12 cellular contexts compared by ENCODE assay signal in the genomic region with DNA sequence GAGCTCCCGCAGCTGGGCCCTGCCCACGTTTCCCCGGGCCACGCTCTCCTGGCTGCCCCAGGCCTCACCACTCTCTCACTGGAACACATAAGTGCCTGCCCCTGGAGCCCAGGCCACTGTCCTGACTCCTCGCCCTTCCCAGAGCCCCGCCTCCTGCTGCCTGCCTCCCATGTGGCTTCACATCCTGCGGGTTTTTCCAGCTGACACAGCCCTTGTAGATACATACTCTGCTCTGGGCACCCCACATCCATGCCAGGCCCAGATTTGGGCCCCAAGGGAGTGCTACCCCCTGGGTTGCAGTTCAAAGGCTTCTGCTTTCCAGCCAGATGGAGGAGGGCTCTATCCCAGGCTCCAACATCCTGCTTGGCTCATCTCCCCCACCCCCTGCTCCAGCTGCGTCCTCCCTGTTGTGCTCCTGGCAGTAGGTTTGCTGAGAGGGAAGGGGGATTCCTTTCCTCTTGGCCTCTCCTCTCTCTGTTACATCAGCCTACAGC.
DNase-seq lines count a peak whose midpoint lies in the region; ATAC-seq and TF ChIP-seq lines count a peak whose summit lies in the region.
"Had no signal": no experiment of that assay in that cellular context is flagged by ENCODE, and none has a peak within 500 bp of the region (broad histone marks: within the 10 kb centered on the region; RNA-seq: fewer than 3 reads in every experiment).

No MANE protein-coding gene starts in this region.

- DNase-seq in A172 (ENCODE audit: low spot score) (peak; percentile 32), MG63 (peak; percentile 78), endothelial cell (ENCODE audit: low spot score) (peak; percentile 45), lung (ENCODE audit: low spot score) (no peak), NCI-H1436 treated with DMSO at 0.1 percent for 48 hours (lab: John Stamatoyannopoulos, UW) (no peak)
- DNase-seq in activated naive CD4-positive, alpha-beta T cell treated with Interleukin-2 at 50 U/mL for 16 hours, result no peak
- DNase-seq: activated CD4-positive, alpha-beta T cell treated with anti-CD3 and anti-CD28 coated beads for 1 hour; activated naive CD8-positive, alpha-beta T cell treated with anti-CD3 and anti-CD28 coated beads, Interleukin-2, amount 10 ng/mL, durations not matched to agents 7 days and 5 days; NCI-H526 had no signal

- no peaks in the 10 kb centered on the region for H3K9me3 Mint-ChIP-seq in endothelial cell (ENCODE audit: unreplicated experiment)
- H3K9me3 Mint-ChIP-seq: activated naive CD8-positive, alpha-beta T cell treated with anti-CD3 and anti-CD28 coated beads, Interleukin-2, amount 10 ng/mL, durations not matched to agents 7 days and 5 days had no signal

- peaks cover 56% of the 10 kb centered on the region for H3K4me1 Mint-ChIP-seq in endothelial cell (ENCODE audit: unreplicated experiment)
- H3K4me1 Mint-ChIP-seq: activated naive CD8-positive, alpha-beta T cell treated with anti-CD3 and anti-CD28 coated beads, Interleukin-2, amount 10 ng/mL, durations not matched to agents 7 days and 5 days had no signal

- no peak overlapping the region for H3K4me3 Mint-ChIP-seq in endothelial cell (ENCODE audit: unreplicated experiment)
- H3K4me3 Mint-ChIP-seq: activated naive CD8-positive, alpha-beta T cell treated with anti-CD3 and anti-CD28 coated beads, Interleukin-2, amount 10 ng/mL, durations not matched to agents 7 days and 5 days had no signal

- no peak for ATAC-seq in lung (ENCODE audit: insufficient read depth, low FRiP score)
- no peak for ATAC-seq in GM18517 (IDR thresholded peaks at IDR 0.05; ENCODE audit: unreplicated experiment)
- no peak for ATAC-seq in GM19328 (IDR thresholded peaks at IDR 0.05; ENCODE audit: unreplicated experiment)
- ATAC-seq: HCT116 had no signal

- TF ChIP-seq CTCF in endothelial cell (IDR thresholded peaks at IDR 0.05; ENCODE audit: unreplicated experiment), result no peak
- no peak for TF ChIP-seq CTCF in lung (IDR thresholded peaks at IDR 0.05; ENCODE audit: control extremely low read depth, extremely low read depth)

- no peak overlapping the region for H3K4me3 ChIP-seq in MG63
- H3K4me3 ChIP-seq in lung, result no peak overlapping the region

- peaks cover 14% of the 10 kb centered on the region for H3K27me3 Mint-ChIP-seq in endothelial cell (ENCODE audit: unreplicated experiment)

- peak overlapping the region; percentile 0 to 12 for H3K27ac ChIP-seq in lung (ENCODE audit: low read depth in 1 of 2, low read length in 1 of 2)

- H3K36me3 ChIP-seq in MG63 (no peaks in the 10 kb centered on the region), lung (ENCODE audit: control insufficient read depth in 2 of 2, insufficient read depth in 2 of 2, low read length in 2 of 2) (no peaks in the 10 kb centered on the region)

- peaks cover 13 to 19% of the 10 kb centered on the region in 2 donors for H3K4me1 ChIP-seq in lung (ENCODE audit: control insufficient read depth in 2 of 2, insufficient read depth in 2 of 2, low read length in 2 of 2)

- H3K9me3 ChIP-seq in MG63 (no peaks in the 10 kb centered on the region), lung (ENCODE audit: control insufficient read depth in 2 of 2, insufficient read depth in 1 of 2, low read length in 1 of 2) (no peaks in the 10 kb centered on the region)

- H3K36me3 Mint-ChIP-seq in endothelial cell (ENCODE audit: low read depth, unreplicated experiment), result peaks cover 18% of the 10 kb centered on the region
- H3K36me3 Mint-ChIP-seq: activated naive CD8-positive, alpha-beta T cell treated with anti-CD3 and anti-CD28 coated beads, Interleukin-2, amount 10 ng/mL, durations not matched to agents 7 days and 5 days had no signal

- WGBS in lung, 2 donors, result 51 to 60% methylated on average over 8 of the region's 8 CpGs

- peak overlapping the region; percentile 74 for H3K27ac Mint-ChIP-seq in endothelial cell (ENCODE audit: unreplicated experiment)
- H3K27ac Mint-ChIP-seq: activated naive CD8-positive, alpha-beta T cell treated with anti-CD3 and anti-CD28 coated beads, Interleukin-2, amount 10 ng/mL, durations not matched to agents 7 days and 5 days had no signal

- H3K27me3 ChIP-seq in MG63, result no peaks in the 10 kb centered on the region
- no peaks in the 10 kb centered on the region for H3K27me3 ChIP-seq in lung (ENCODE audit: control insufficient read depth, insufficient read depth)

Comparison
In these comparisons a context has a peak if more than half of its experiments do, and no peak if none do; other contexts are left out.
1. DNase-seq: peak in A172 (single experiment), MG63 (single experiment) and endothelial cell (single experiment); none in lung (single experiment), NCI-H1436 treated with DMSO at 0.1 percent for 48 hours (single experiment) and activated naive CD4-positive, alpha-beta T cell treated with Interleukin-2 at 50 U/mL for 16 hours (single experiment).